1 cellular context compared by ENCODE assay signal in genomic region chr12:26696613-26697092, GRCh38.
A peak's percentile ranks its signal among the peaks of the same experiment; 100 is the strongest.
TF ChIP-seq lines count a peak whose summit lies in the region.

No MANE protein-coding gene starts in this region.

TF ChIP-seq in K562, 482 proteins besides CTCF, POLR2A, EP300 and RAD21 (continued from another document):
- no peak for TF ChIP-seq TFAP4 (CRISPR knock-in tag; IDR thresholded peaks at IDR 0.05; ENCODE audit: borderline replicate concordance)
- TF ChIP-seq DPF2 (IDR thresholded peaks at IDR 0.05), result peak; percentile 81
- peak; percentile 32; the same call in 1 of the 2 replicates for TF ChIP-seq CREB1 (IDR thresholded peaks at IDR 0.05)
- no peak for TF ChIP-seq CREB1 (CRISPR knock-in tag; IDR thresholded peaks at IDR 0.05)
- no peak for TF ChIP-seq RBM39 (optimal IDR thresholded peaks at IDR 0.05; ENCODE audit: low read depth, low read length)
- TF ChIP-seq ZNF143 (CRISPR knock-in tag; IDR thresholded peaks at IDR 0.05), result no peak
- peak; percentile 71; the same call in 1 of the 2 replicates for TF ChIP-seq CREB3 (tag; conservative IDR thresholded peaks at IDR 0.05; ENCODE audit: low read depth)
- peak; percentile 44; the same call in 1 of the 2 replicates for TF ChIP-seq CC2D1A (IDR thresholded peaks at IDR 0.05)
- peak; percentile 26; the same call in 1 of the 2 replicates for TF ChIP-seq SOX6 (IDR thresholded peaks at IDR 0.05)
- TF ChIP-seq TBL1XR1 (IDR thresholded peaks at IDR 0.05; ENCODE audit: low read length in 2 of 2), result peak in 1 of 2 experiments; percentile 68; a peak in 1 of 4 replicates
- TF ChIP-seq CREM (IDR thresholded peaks at IDR 0.05; ENCODE audit: low read depth), result peak; percentile 70
- 0 out of 2 replicates have a peak, but pooled peaks have one; percentile 8 for TF ChIP-seq TAL1 (IDR thresholded peaks at IDR 0.05)
- peak; percentile 66 for TF ChIP-seq CTBP1 (IDR thresholded peaks at IDR 0.05; ENCODE audit: borderline replicate concordance)
- peak in 1 of 2 experiments; percentile 9 for TF ChIP-seq AFF1 (IDR thresholded peaks at IDR 0.05; ENCODE audit: low read depth in 1 of 2, partially characterized antibody in 2 of 2)
- no peak for TF ChIP-seq ZSCAN29 (IDR thresholded peaks at IDR 0.05)
- no peak for TF ChIP-seq WHSC1 (IDR thresholded peaks at IDR 0.05; ENCODE audit: low read length)
- TF ChIP-seq HDAC2 (IDR thresholded peaks at IDR 0.05), result peak; percentile 80
- peak; percentile 64; the same call in 1 of the 2 replicates for TF ChIP-seq PTRF (tag; IDR thresholded peaks at IDR 0.05)
- TF ChIP-seq ZNF395 (CRISPR knock-in tag; IDR thresholded peaks at IDR 0.05), result peak; percentile 58; the same call in 1 of the 2 replicates
- TF ChIP-seq GABPA (tag; conservative IDR thresholded peaks at IDR 0.05; ENCODE audit: low read depth), result 0 out of 2 replicates have a peak, but pooled peaks have one; percentile 20
- 0 out of 2 replicates have a peak, but pooled peaks have one; percentile 16 for TF ChIP-seq HBP1 (CRISPR knock-in tag; IDR thresholded peaks at IDR 0.05)
- TF ChIP-seq MAZ (CRISPR knock-in tag; conservative IDR thresholded peaks at IDR 0.05 in 1 of 2, IDR thresholded peaks at IDR 0.05 in 1 of 2), result peak in 1 of 2 experiments; percentile 47; a peak in 1 of 4 replicates
- TF ChIP-seq ZEB2 (IDR thresholded peaks at IDR 0.05), result peak; percentile 69; the same call in 1 of the 2 replicates
- peak; percentile 60; the same call in 1 of the 2 replicates for TF ChIP-seq NCOA1 (IDR thresholded peaks at IDR 0.05; ENCODE audit: low read depth)
- TF ChIP-seq ZNF512 (tag; IDR thresholded peaks at IDR 0.05), result no peak
- TF ChIP-seq DMBX1 (CRISPR knock-in tag; IDR thresholded peaks at IDR 0.05; ENCODE audit: borderline replicate concordance), result peak; percentile 84
- 0 out of 2 replicates have a peak, but pooled peaks have one; percentile 53 for TF ChIP-seq SMAD3 (CRISPR knock-in tag; conservative IDR thresholded peaks at IDR 0.05)
